8 cellular contexts compared by ENCODE assay signal in the genomic region with DNA sequence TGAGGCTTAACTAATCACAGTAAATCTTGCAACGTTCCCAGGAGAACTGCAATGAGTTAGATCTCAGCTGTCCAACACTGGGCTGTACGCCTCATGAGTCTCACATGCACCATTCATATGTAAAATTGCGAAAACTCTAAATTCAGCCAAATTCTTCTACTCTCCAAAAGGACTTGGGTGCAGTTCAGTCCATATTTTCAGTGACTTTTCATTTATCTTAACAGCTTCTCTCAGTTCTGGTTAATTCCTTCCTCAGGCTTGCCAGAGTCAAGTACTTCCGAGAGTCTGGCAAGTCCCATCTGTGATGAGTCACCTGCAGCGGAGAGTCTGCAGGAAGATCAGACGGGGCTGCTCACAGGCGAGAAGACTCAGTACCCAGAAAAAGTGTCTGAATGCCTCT. TPM values are rescaled to one million over a fixed set of nuclear protein-coding genes. Genes with fewer than 3 reads are reported as not detected.
DNase-seq lines count a peak whose midpoint lies in the region; ATAC-seq and TF ChIP-seq lines count a peak whose summit lies in the region.

No MANE protein-coding gene starts in this region.

- POLR2A ChIA-PET in AG04449 (lab: Yijun Ruan, JAX): interaction anchor here (0.6 kb wide), 1 partner anchor 10 kb away, joined by 3 read pairs; no protein-coding TSS in a partner anchor

- TF ChIP-seq POLR2A in upper lobe of left lung (IDR thresholded peaks at IDR 0.05): no peak

- no peak for TF ChIP-seq EP300 in upper lobe of left lung (IDR thresholded peaks at IDR 0.05)

- H3K4me1 Mint-ChIP-seq in HFFc6 (ENCODE audit: low read depth): peaks cover 10% of the 10 kb centered on the region

- H3K9me3 ChIP-seq in upper lobe of left lung: no peaks in the 10 kb centered on the region

- ATAC-seq in upper lobe of left lung (ENCODE audit: low FRiP score in 2 of 2) (peak; percentile 76 to 91), GM18511 (IDR thresholded peaks at IDR 0.05; ENCODE audit: unreplicated experiment) (no peak)

- TF ChIP-seq CTCF in AG04449 (IDR thresholded peaks at IDR 0.05; ENCODE audit: insufficient read depth, low read length, missing control alignments) (no peak), HFFc6 (IDR thresholded peaks at IDR 0.05) (no peak), upper lobe of left lung (IDR thresholded peaks at IDR 0.05) (no peak)

- H3K27ac ChIP-seq in upper lobe of left lung: no peak overlapping the region

- H3K4me3 Mint-ChIP-seq in HFFc6: peak overlapping the region; percentile 67

- no peaks in the 10 kb centered on the region for H3K4me1 ChIP-seq in upper lobe of left lung

- H3K36me3 ChIP-seq in upper lobe of left lung: no peaks in the 10 kb centered on the region

- no peaks in the 10 kb centered on the region for H3K27me3 Mint-ChIP-seq in HFFc6 (ENCODE audit: insufficient read depth)

- H3K4me3 ChIP-seq in AG04449 (ENCODE audit: low read depth, low read length) (no peak overlapping the region), upper lobe of left lung (no peak overlapping the region)

- H3K27ac Mint-ChIP-seq in HFFc6: peak overlapping the region; percentile 79

- CTCF ChIA-PET in AG04449 (lab: Yijun Ruan, JAX): interaction anchor here (1.1 to 4.2 kb wide), 4 partner anchors 8 to 47 kb away, joined by 3 to 12 read pairs (median 4); no protein-coding TSS in a partner anchor

- H3K9me3 Mint-ChIP-seq in HFFc6: no peaks in the 10 kb centered on the region

- no peaks in the 10 kb centered on the region for H3K27me3 ChIP-seq in upper lobe of left lung

- H3K36me3 Mint-ChIP-seq in HFFc6 (ENCODE audit: low read depth): peaks cover 19% of the 10 kb centered on the region

- DNase-seq in AG04449 (ENCODE audit: low read depth, low spot score): peak; percentile 65
- peak; percentile 81 for DNase-seq in HFFc6
- peak; percentile 15 to 18 for DNase-seq in activated CD4-positive, alpha-beta T cell treated with anti-CD3 and anti-CD28 coated beads, Interleukin-2, amount 50 U/mL, for 4 hours
- peak; percentile 66 for DNase-seq in iPS-NIHi7 (ENCODE audit: extremely low spot score)
- peak in 1 of 2 donors; percentile 67 for DNase-seq in upper lobe of left lung
- DNase-seq in cerebellum (ENCODE audit: low spot score): no peak
- DNase-seq in midbrain (lab: John Stamatoyannopoulos, UW): no peak

- 42 to 58% methylated on average over 7 of the region's 7 CpGs for WGBS in upper lobe of left lung, 2 donors

RNA-seq across cellular contexts. Expression of a gene that starts 11.5 kb away (rescaled TPM):
- 100 to 1,000 TPM; 326 to 388 (median 358) TPM for total RNA-seq in HFFc6 (2021; fragmentation: NEBNext Ultra II Directional; extraction: Animal tissue kit (Norgen Biotek cat#: 25700))
- total RNA-seq in upper lobe of left lung (100 to 1,000 TPM in 2 of 6 donors, 10 to 100 TPM in 3, 1 to 10 TPM in 1; 2.1 to 354 (median 20.7) TPM), cerebellum (12.8 TPM)

Comparison
In these comparisons a context has a peak if more than half of its experiments do, and no peak if none do; other contexts are left out.
1. DNase-seq: peak in AG04449 (single experiment), HFFc6 (single experiment), activated CD4-positive, alpha-beta T cell treated with anti-CD3 and anti-CD28 coated beads, Interleukin-2, amount 50 U/mL, for 4 hours (2 of 2) and iPS-NIHi7 (single experiment); none in cerebellum (single experiment) and midbrain (single experiment).